Comparison of ENCODE assay signal across 1 cellular context in genomic region chr7:144090667-144091066, GRCh38.
A peak's percentile ranks its signal among the peaks of the same experiment; 100 is the strongest.
TF ChIP-seq lines count a peak whose summit lies in the region.

No MANE protein-coding gene starts in this region.

TF ChIP-seq in K562, 482 proteins besides CTCF, POLR2A, EP300 and RAD21:
- TF ChIP-seq ZKSCAN3 (CRISPR knock-in tag; IDR thresholded peaks at IDR 0.05), result no peak
- TF ChIP-seq KDM1A (IDR thresholded peaks at IDR 0.05), result peak; percentile 29 to 43; a peak in 3 of 4 replicates
- no peak for TF ChIP-seq ZNF282 (CRISPR knock-in tag; IDR thresholded peaks at IDR 0.05)
- peak; percentile 98 for TF ChIP-seq ZNF146 (CRISPR knock-in tag; IDR thresholded peaks at IDR 0.05; ENCODE audit: unreplicated experiment)
- no peak for TF ChIP-seq NUFIP1 (IDR thresholded peaks at IDR 0.05; ENCODE audit: partially characterized antibody)
- TF ChIP-seq KLF6 (CRISPR knock-in tag; IDR thresholded peaks at IDR 0.05; ENCODE audit: borderline replicate concordance), result no peak
- no peak for TF ChIP-seq PTBP1 (IDR thresholded peaks at IDR 0.05; ENCODE audit: low read depth, low read length)
- peak; percentile 86 for TF ChIP-seq RBM25 (IDR thresholded peaks at IDR 0.05; ENCODE audit: low read depth, low read length, severe bottlenecking)
- TF ChIP-seq, protein P1, sequence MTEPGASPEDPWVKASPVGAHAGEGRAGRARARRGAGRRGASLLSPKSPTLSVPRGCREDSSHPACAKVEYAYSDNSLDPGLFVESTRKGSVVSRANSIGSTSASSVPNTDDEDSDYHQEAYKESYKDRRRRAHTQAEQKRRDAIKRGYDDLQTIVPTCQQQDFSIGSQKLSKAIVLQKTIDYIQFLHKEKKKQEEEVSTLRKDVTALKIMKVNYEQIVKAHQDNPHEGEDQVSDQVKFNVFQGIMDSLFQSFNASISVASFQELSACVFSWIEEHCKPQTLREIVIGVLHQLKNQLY (CRISPR knock-in tag; conservative IDR thresholded peaks at IDR 0.05), result no peak
- peak; percentile 60 for TF ChIP-seq BCOR (IDR thresholded peaks at IDR 0.05)
- TF ChIP-seq LEF1 (IDR thresholded peaks at IDR 0.05), result no peak
- 0 out of 2 replicates have a peak, but pooled peaks have one; percentile 19 for TF ChIP-seq ADNP (tag; IDR thresholded peaks at IDR 0.05)
- no peak for TF ChIP-seq PPARD (CRISPR knock-in tag; IDR thresholded peaks at IDR 0.05)
- no peak for TF ChIP-seq ZEB2 (IDR thresholded peaks at IDR 0.05)
- no peak for TF ChIP-seq ZNF274 (IDR thresholded peaks at IDR 0.05; ENCODE audit: borderline replicate concordance, low read depth, low read length)
